Comparison of ENCODE assay signal across 1 cellular context in genomic region chr9:32968101-32969011, GRCh38.
TF ChIP-seq lines count a peak whose summit lies in the region.

No MANE protein-coding gene starts in this region.

TF ChIP-seq in K562, 482 proteins besides CTCF, POLR2A, EP300 and RAD21 (continued from another document):
- TF ChIP-seq, protein P1, sequence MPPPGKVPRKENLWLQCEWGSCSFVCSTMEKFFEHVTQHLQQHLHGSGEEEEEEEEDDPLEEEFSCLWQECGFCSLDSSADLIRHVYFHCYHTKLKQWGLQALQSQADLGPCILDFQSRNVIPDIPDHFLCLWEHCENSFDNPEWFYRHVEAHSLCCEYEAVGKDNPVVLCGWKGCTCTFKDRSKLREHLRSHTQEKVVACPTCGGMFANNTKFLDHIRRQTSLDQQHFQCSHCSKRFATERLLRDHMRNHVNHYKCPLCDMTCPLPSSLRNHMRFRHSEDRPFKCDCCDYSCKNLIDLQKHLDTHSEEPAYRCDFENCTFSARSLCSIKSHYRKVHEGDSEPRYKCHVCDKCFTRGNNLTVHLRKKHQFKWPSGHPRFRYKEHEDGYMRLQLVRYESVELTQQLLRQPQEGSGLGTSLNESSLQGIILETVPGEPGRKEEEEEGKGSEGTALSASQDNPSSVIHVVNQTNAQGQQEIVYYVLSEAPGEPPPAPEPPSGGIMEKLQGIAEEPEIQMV (tag; conservative IDR thresholded peaks at IDR 0.05; ENCODE audit: low read depth), result no peak
- TF ChIP-seq TCF7L2 (IDR thresholded peaks at IDR 0.05; ENCODE audit: low read depth, low read length) (no peak), NR1H2 (CRISPR knock-in tag; IDR thresholded peaks at IDR 0.05) (no peak), ZNF24 (IDR thresholded peaks at IDR 0.05) (no peak), E2F8 (IDR thresholded peaks at IDR 0.05; ENCODE audit: low read depth, partially characterized antibody) (no peak), NFXL1 (CRISPR knock-in tag; IDR thresholded peaks at IDR 0.05) (no peak)
